14 cellular contexts compared by ENCODE assay signal in the genomic region with DNA sequence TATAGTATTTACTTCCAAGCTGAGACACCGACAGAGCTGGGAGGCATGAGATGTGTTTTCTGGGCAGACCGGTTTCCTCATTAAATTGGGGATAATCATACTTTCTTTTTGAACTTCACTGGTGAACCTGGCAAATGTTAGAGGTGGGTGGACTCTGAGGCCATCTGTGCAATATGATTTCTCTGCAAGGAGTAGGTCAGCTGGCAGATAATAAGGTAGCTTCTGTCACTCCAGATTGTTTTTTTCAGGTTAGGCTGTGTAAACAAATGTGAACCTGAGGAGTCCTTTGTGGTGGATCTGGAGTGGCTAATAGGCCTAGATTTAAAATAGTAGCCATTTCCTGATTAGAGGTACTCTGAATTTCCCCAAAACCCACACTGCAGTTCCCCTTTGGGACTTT.
"Had no signal": no experiment of that assay in that cellular context is flagged by ENCODE, and none has a peak within 500 bp of the region (broad histone marks: within the 10 kb centered on the region; RNA-seq: fewer than 3 reads in every experiment).

No MANE protein-coding gene starts in this region.

- DNase-seq: activated CD4-positive, alpha-beta T cell treated with anti-CD3 and anti-CD28 coated beads for 36 hours; activated CD4-positive, alpha-beta T cell treated with anti-CD3 and anti-CD28 coated beads, Interleukin-2, amount 50 U/mL, for 48 hours; activated gamma-delta T cell; dermis blood vessel endothelial cell; effector memory CD4-positive, alpha-beta T cell; esophagus squamous epithelium; mesendoderm; natural killer cell; nucleus accumbens; stimulated activated CD4-positive, alpha-beta T cell treated with anti-CD3 and anti-CD28 coated beads, Interleukin-4, amount 100 ng/mL, for 24 hours; stomach; T-helper 2 cell; testis had no signal

- H3K36me3 ChIP-seq: esophagus squamous epithelium, stomach had no signal

- H3K4me3 ChIP-seq: esophagus squamous epithelium, smooth muscle cell, stomach, testis had no signal

- H3K9me3 ChIP-seq: testis had no signal

- H3K4me1 ChIP-seq: testis had no signal

- H3K27ac ChIP-seq: esophagus squamous epithelium, stomach, testis had no signal

- H3K27me3 ChIP-seq: esophagus squamous epithelium, stomach, testis had no signal
